ENCODE assay signal across 8 cellular contexts in the genomic region with DNA sequence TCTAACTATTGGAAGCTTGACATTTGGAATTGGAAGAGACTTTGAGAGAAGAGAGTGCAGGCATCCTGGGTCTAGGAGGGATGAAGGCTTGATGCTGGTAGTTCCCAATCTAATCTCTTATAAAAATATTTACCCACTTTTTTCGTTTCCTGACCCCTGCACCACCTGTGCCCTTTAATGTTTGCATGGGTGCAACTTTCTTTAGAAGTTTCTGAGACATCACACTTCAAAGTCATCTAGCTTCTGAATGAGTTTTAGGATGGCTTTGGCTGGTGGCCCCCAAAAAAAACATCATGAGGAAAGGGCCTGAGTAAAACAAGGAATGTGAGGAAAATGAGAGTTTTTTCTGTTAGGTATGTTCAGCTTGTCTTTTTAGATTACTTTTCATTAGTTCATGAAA. TPM values are rescaled to one million over a fixed set of nuclear protein-coding genes. Genes with fewer than 3 reads are reported as not detected.
A peak's percentile ranks its signal among the peaks of the same experiment; 100 is the strongest.
DNase-seq lines count a peak whose midpoint lies in the region; ATAC-seq and TF ChIP-seq lines count a peak whose summit lies in the region.

No MANE protein-coding gene starts in this region.

- peaks cover 19% of the 10 kb centered on the region for H3K4me1 Mint-ChIP-seq in CD8-positive, alpha-beta T cell (ENCODE audit: low read depth)

- TF ChIP-seq CTCF in CD8-positive, alpha-beta T cell (IDR thresholded peaks at IDR 0.05): no peak
- TF ChIP-seq CTCF in OCI-LY7 (conservative IDR thresholded peaks at IDR 0.05; ENCODE audit: low read length) (no peak), epithelial cell of esophagus (IDR thresholded peaks at IDR 0.05; ENCODE audit: insufficient read depth, low read depth, low read length, missing control alignments) (no peak), neutrophil (IDR thresholded peaks at IDR 0.05) (no peak)

- BruUV-seq in OCI-LY7 (replicated peaks; lab: Mats Ljungman, UMichigan): no TSS peak

- H3K9me3 Mint-ChIP-seq in CD8-positive, alpha-beta T cell: no peaks in the 10 kb centered on the region

- no peaks in the 10 kb centered on the region for H4K20me1 ChIP-seq in OCI-LY7 (ENCODE audit: insufficient read depth, low read length)

- peaks cover 30% of the 10 kb centered on the region for H3K36me3 Mint-ChIP-seq in CD8-positive, alpha-beta T cell

- H3K4me3 Mint-ChIP-seq in CD8-positive, alpha-beta T cell: peak overlapping the region; percentile 99

- no peaks in the 10 kb centered on the region for H3K27me3 ChIP-seq in CD8-positive, alpha-beta T cell (ENCODE audit: insufficient read depth, low read length)
- no peaks in the 10 kb centered on the region for H3K27me3 ChIP-seq in neutrophil

- ATAC-seq in CD8-positive, alpha-beta T cell: no peak

- intact Hi-C loops in CD8-positive, alpha-beta T cell (cut with DNase I, micrococcal nuclease): loop anchor here (2.0 to 5.0 kb wide), 6 partner anchors 101 to 996 kb away; a partner anchor contains a TSS
- intact Hi-C loops in OCI-LY7 (cut with micrococcal nuclease; ENCODE audit: unreplicated experiment): no loop called here

- H3K79me2 ChIP-seq in OCI-LY7 (ENCODE audit: insufficient read depth, low read depth, low read length): peaks cover 31% of the 10 kb centered on the region

- H3K4me2 ChIP-seq in OCI-LY7 (ENCODE audit: low read length): peak overlapping the region; percentile 67

- no peaks in the 10 kb centered on the region for H3K27me3 Mint-ChIP-seq in CD8-positive, alpha-beta T cell (ENCODE audit: low read depth)

- H3K27ac ChIP-seq in CD8-positive, alpha-beta T cell (ENCODE audit: low read depth, low read length): peak overlapping the region; percentile 82
- H3K27ac ChIP-seq in OCI-LY7 (ENCODE audit: low read depth, low read length, poor library complexity, severe bottlenecking) (peak overlapping the region; percentile 70), neutrophil (peak overlapping the region; percentile 79)

- H3K9me2 ChIP-seq in OCI-LY7 (ENCODE audit: insufficient read depth, low read length): no peaks in the 10 kb centered on the region

- CTCF ChIA-PET in CD8-positive, alpha-beta T cell (lab: Charles Lee): no interaction called here
- CTCF ChIA-PET in OCI-LY7 (lab: Charles Lee; ENCODE audit: unreplicated experiment): no interaction called here

- no peaks in the 10 kb centered on the region for H3K36me3 ChIP-seq in CD8-positive, alpha-beta T cell (ENCODE audit: insufficient read depth, low read length)
- peaks cover 46% of the 10 kb centered on the region for H3K36me3 ChIP-seq in OCI-LY7 (ENCODE audit: insufficient read depth, low read length)
- peaks cover 16% of the 10 kb centered on the region for H3K36me3 ChIP-seq in neutrophil

- H3K9me3 ChIP-seq in CD8-positive, alpha-beta T cell (ENCODE audit: low read length): no peaks in the 10 kb centered on the region
- H3K9me3 ChIP-seq in OCI-LY7 (ENCODE audit: low read length): no peaks in the 10 kb centered on the region; the same call in 1 of the 2 replicates
- no peaks in the 10 kb centered on the region for H3K9me3 ChIP-seq in neutrophil

- POLR2A ChIA-PET in CD8-positive, alpha-beta T cell (lab: Charles Lee): interaction anchor here (1.2 to 2.6 kb wide), 4 partner anchors 9 to 683 kb away, joined by 3 to 30 read pairs (median 6); a partner anchor contains a TSS
- POLR2A ChIA-PET in OCI-LY7 (lab: Charles Lee): interaction anchor here (1.7 to 1.9 kb wide), 2 partner anchors 9 to 11 kb away, joined by 7 to 8 read pairs; no protein-coding TSS in a partner anchor

- DNase-seq in CD8-positive, alpha-beta T cell: no peak
- DNase-seq in OCI-LY7 (ENCODE audit: low spot score) (peak; percentile 14), epithelial cell of esophagus (ENCODE audit: low read depth) (no peak), anterior cingulate cortex (lab: John Stamatoyannopoulos, UW) (no peak), NCI-H774 (lab: John Stamatoyannopoulos, UW) (no peak), NCI-H1436 (lab: John Stamatoyannopoulos, UW) (no peak)
- no peak for DNase-seq in activated CD4-positive, alpha-beta T cell treated with anti-CD3 and anti-CD28 coated beads, Interleukin-2, amount 50 U/mL, for 1 hour

- peak overlapping the region; percentile 88 for H3K4me3 ChIP-seq in CD8-positive, alpha-beta T cell (ENCODE audit: low read depth, low read length)
- H3K4me3 ChIP-seq in OCI-LY7 (ENCODE audit: low read depth, low read length, poor library complexity, severe bottlenecking) (peak overlapping the region; percentile 87), epithelial cell of esophagus (ENCODE audit: low read length) (peak overlapping the region; percentile 93), neutrophil (ENCODE audit: low read depth in 1 of 2, low read length in 1 of 2) (peak overlapping the region; percentile 77 to 90)

- H3K4me1 ChIP-seq in CD8-positive, alpha-beta T cell (ENCODE audit: insufficient read depth, low read length): peaks cover 11% of the 10 kb centered on the region
- peaks cover 9% of the 10 kb centered on the region for H3K4me1 ChIP-seq in OCI-LY7 (ENCODE audit: insufficient read depth, low read length, poor library complexity, severe bottlenecking)
- H3K4me1 ChIP-seq in neutrophil (ENCODE audit: control insufficient read depth in 1 of 2, insufficient read depth in 1 of 2, low read depth in 1 of 2, low read length in 1 of 2): peaks cover 9 to 10% of the 10 kb centered on the region in 2 experiments

- peak overlapping the region; percentile 97 for H3K27ac Mint-ChIP-seq in CD8-positive, alpha-beta T cell

- no peak overlapping the region; the same call in 1 of the 2 replicates for H2AFZ ChIP-seq in OCI-LY7 (ENCODE audit: low read length)

RNA-seq across cellular contexts. Expression of a gene that starts 1.1 kb away (rescaled TPM):
- total RNA-seq in CD8-positive, alpha-beta T cell: 1 to 10 TPM; 4.0 TPM
- 38.8 and 43.0 TPM in 2 replicates for total RNA-seq in OCI-LY7 (2014; rRNA removed; shearing (Covaris generic))
- total RNA-seq in OCI-LY7 (2022): 39.3 and 40.7 TPM in 2 replicates

Comparison
In these comparisons a context has a peak if more than half of its experiments do, and no peak if none do; other contexts are left out.
1. RNA of a gene that starts 1.1 kb away (total RNA-seq): 38.8 to 43.0 TPM in OCI-LY7; 4.0 TPM in CD8-positive, alpha-beta T cell; every median in the first group is over 4 times any median in the second.
2. Peak in every context shown above with its lines, with median percentiles within 50 percentile points of each other: H3K27ac ChIP-seq and H3K4me3 ChIP-seq.